In the genomic region with DNA sequence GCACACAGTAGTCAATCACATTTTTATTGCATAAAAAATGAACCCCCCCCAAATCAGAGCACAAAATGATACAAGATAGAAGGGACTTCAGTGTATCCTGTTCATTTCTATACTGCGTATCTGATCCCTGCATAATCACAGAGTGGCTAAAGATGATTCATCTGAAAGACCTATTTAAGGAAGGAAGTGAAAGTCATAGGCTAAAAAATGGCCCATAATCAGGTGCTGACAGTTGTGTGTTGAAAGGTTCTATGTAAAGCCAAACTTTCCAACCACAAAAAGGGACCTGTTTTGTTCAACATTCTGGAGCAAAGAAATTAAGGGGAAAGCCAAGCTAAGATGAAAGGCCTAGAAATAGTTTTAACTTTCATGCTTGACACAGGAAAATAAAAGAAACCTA, we compare ENCODE assay signal across 8 cellular contexts.
A peak's percentile ranks its signal among the peaks of the same experiment; 100 is the strongest.
DNase-seq lines count a peak whose midpoint lies in the region; ATAC-seq, FAIRE-seq and TF ChIP-seq lines count a peak whose summit lies in the region.

No MANE protein-coding gene starts in this region.

- TF ChIP-seq CTCF in kidney (IDR thresholded peaks at IDR 0.05; ENCODE audit: borderline replicate concordance, extremely low read depth, insufficient read depth), result no peak

- ATAC-seq in GM19468 (IDR thresholded peaks at IDR 0.05; ENCODE audit: extremely low read depth, unreplicated experiment) (peak; percentile 88), HG03457 (IDR thresholded peaks at IDR 0.05; ENCODE audit: unreplicated experiment) (peak; percentile 79)
- ATAC-seq in activated CD8-positive, alpha-beta T cell treated with anti-CD3 and anti-CD28 coated beads, Interleukin-2, amount 10 ng/mL, durations not matched to agents 7 days and 5 days, result peak; percentile 73
- ATAC-seq in stimulated activated naive B cell treated with anti-CD40 and anti-IgM and Interleukin-4, amounts not matched to agents 10 μg/mL and 1 μg/mL and 100 μg/mL, for 72 hours (replicated peaks), result peak; percentile 93

- H3K27ac Mint-ChIP-seq in activated CD8-positive, alpha-beta T cell treated with anti-CD3 and anti-CD28 coated beads, Interleukin-2, amount 10 ng/mL, durations not matched to agents 7 days and 5 days, result peak overlapping the region; percentile 41
- H3K27ac Mint-ChIP-seq in stimulated activated naive B cell treated with anti-CD40 and anti-IgM and Interleukin-4, amounts not matched to agents 10 μg/mL and 1 μg/mL and 100 μg/mL, for 72 hours, result peak overlapping the region; percentile 74

- H3K4me3 Mint-ChIP-seq in activated CD8-positive, alpha-beta T cell treated with anti-CD3 and anti-CD28 coated beads, Interleukin-2, amount 10 ng/mL, durations not matched to agents 7 days and 5 days, result no peak overlapping the region
- H3K4me3 Mint-ChIP-seq in stimulated activated naive B cell treated with anti-CD40 and anti-IgM and Interleukin-4, amounts not matched to agents 10 μg/mL and 1 μg/mL and 100 μg/mL, for 72 hours, result peak overlapping the region; percentile 33 to 60

- no peaks in the 10 kb centered on the region for H3K36me3 ChIP-seq in kidney (ENCODE audit: control insufficient read depth in 1 of 2, insufficient read depth in 2 of 2, low read length in 2 of 2)

- POLR2A ChIA-PET in activated CD8-positive, alpha-beta T cell treated with anti-CD3 and anti-CD28 coated beads, Interleukin-2, amount 10 ng/mL, durations not matched to agents 7 days and 5 days (lab: Charles Lee), result no interaction called here

- no peaks in the 10 kb centered on the region for H3K4me1 ChIP-seq in kidney (ENCODE audit: control insufficient read depth in 1 of 2, insufficient read depth in 1 of 2, low read depth in 1 of 2, low read length in 2 of 2)

- H3K4me3 ChIP-seq in kidney (ENCODE audit: low read length in 2 of 2), result no peak overlapping the region

- intact Hi-C loops in kidney (cut with DNase I), result no loop called here

- FAIRE-seq in kidney (lab: Jason Lieb, UNC) (no peak), frontal cortex (lab: Jason Lieb, UNC) (no peak)

- H3K27ac ChIP-seq in kidney (ENCODE audit: low read depth in 2 of 2, low read length in 2 of 2), result no peak overlapping the region

- H3K27me3 Mint-ChIP-seq in activated CD8-positive, alpha-beta T cell treated with anti-CD3 and anti-CD28 coated beads, Interleukin-2, amount 10 ng/mL, durations not matched to agents 7 days and 5 days (ENCODE audit: low read depth), result no peaks in the 10 kb centered on the region
- no peaks in the 10 kb centered on the region for H3K27me3 Mint-ChIP-seq in stimulated activated naive B cell treated with anti-CD40 and anti-IgM and Interleukin-4, amounts not matched to agents 10 μg/mL and 1 μg/mL and 100 μg/mL, for 72 hours

- H3K4me1 Mint-ChIP-seq in activated CD8-positive, alpha-beta T cell treated with anti-CD3 and anti-CD28 coated beads, Interleukin-2, amount 10 ng/mL, durations not matched to agents 7 days and 5 days (ENCODE audit: low read depth), result peaks cover 19% of the 10 kb centered on the region
- H3K4me1 Mint-ChIP-seq in stimulated activated naive B cell treated with anti-CD40 and anti-IgM and Interleukin-4, amounts not matched to agents 10 μg/mL and 1 μg/mL and 100 μg/mL, for 72 hours, result peaks cover 44 to 68% of the 10 kb centered on the region in 2 donors

- H3K36me3 Mint-ChIP-seq in activated CD8-positive, alpha-beta T cell treated with anti-CD3 and anti-CD28 coated beads, Interleukin-2, amount 10 ng/mL, durations not matched to agents 7 days and 5 days (ENCODE audit: low read depth), result peaks cover 4% of the 10 kb centered on the region
- H3K36me3 Mint-ChIP-seq in stimulated activated naive B cell treated with anti-CD40 and anti-IgM and Interleukin-4, amounts not matched to agents 10 μg/mL and 1 μg/mL and 100 μg/mL, for 72 hours, result peaks cover 10 to 13% of the 10 kb centered on the region in 2 donors

- H3K9ac ChIP-seq in kidney (ENCODE audit: low read length in 2 of 2), result no peak overlapping the region

- H3K9me3 ChIP-seq in kidney (ENCODE audit: control insufficient read depth in 1 of 2, low read length in 2 of 2), result no peaks in the 10 kb centered on the region

- CTCF ChIA-PET in activated CD8-positive, alpha-beta T cell treated with anti-CD3 and anti-CD28 coated beads, Interleukin-2, amount 10 ng/mL, durations not matched to agents 7 days and 5 days (lab: Charles Lee), result interaction anchor here (0.7 to 0.9 kb wide), 3 partner anchors 11 to 313 kb away, joined by 3 read pairs; no protein-coding TSS in a partner anchor

- DNase-seq in EL, result peak; percentile 49
- no peak for DNase-seq in activated CD8-positive, alpha-beta T cell treated with anti-CD3 and anti-CD28 coated beads, Interleukin-2, amount 10 ng/mL, durations not matched to agents 7 days and 5 days
- peak; percentile 36 for DNase-seq in stimulated activated naive B cell treated with anti-CD40 and anti-IgM and Interleukin-4, amounts not matched to agents 10 μg/mL and 1 μg/mL and 100 μg/mL, for 72 hours
- no peak for DNase-seq in NCI-H128 (lab: John Stamatoyannopoulos, UW; ENCODE audit: unreplicated experiment)
- no peak for DNase-seq in kidney
- DNase-seq in frontal cortex (ENCODE audit: low spot score in 2 of 2), result no peak

- H3K9me3 Mint-ChIP-seq in activated CD8-positive, alpha-beta T cell treated with anti-CD3 and anti-CD28 coated beads, Interleukin-2, amount 10 ng/mL, durations not matched to agents 7 days and 5 days (ENCODE audit: insufficient read depth), result no peaks in the 10 kb centered on the region
- H3K9me3 Mint-ChIP-seq in stimulated activated naive B cell treated with anti-CD40 and anti-IgM and Interleukin-4, amounts not matched to agents 10 μg/mL and 1 μg/mL and 100 μg/mL, for 72 hours, result peaks cover 6 to 8% of the 10 kb centered on the region in 2 donors

Comparison
In these comparisons a context has a peak if more than half of its experiments do, and no peak if none do; other contexts are left out.
1. DNase-seq: peak in EL (single experiment) and stimulated activated naive B cell treated with anti-CD40 and anti-IgM and Interleukin-4, amounts not matched to agents 10 μg/mL and 1 μg/mL and 100 μg/mL, for 72 hours (single experiment); none in activated CD8-positive, alpha-beta T cell treated with anti-CD3 and anti-CD28 coated beads, Interleukin-2, amount 10 ng/mL, durations not matched to agents 7 days and 5 days (single experiment), NCI-H128 (single experiment), kidney (single experiment) and frontal cortex (0 of 2).
2. Peak in every context shown above with its lines, with median percentiles within 50 percentile points of each other: ATAC-seq.